Comparison of ENCODE assay signal across 8 cellular contexts in the genomic region with DNA sequence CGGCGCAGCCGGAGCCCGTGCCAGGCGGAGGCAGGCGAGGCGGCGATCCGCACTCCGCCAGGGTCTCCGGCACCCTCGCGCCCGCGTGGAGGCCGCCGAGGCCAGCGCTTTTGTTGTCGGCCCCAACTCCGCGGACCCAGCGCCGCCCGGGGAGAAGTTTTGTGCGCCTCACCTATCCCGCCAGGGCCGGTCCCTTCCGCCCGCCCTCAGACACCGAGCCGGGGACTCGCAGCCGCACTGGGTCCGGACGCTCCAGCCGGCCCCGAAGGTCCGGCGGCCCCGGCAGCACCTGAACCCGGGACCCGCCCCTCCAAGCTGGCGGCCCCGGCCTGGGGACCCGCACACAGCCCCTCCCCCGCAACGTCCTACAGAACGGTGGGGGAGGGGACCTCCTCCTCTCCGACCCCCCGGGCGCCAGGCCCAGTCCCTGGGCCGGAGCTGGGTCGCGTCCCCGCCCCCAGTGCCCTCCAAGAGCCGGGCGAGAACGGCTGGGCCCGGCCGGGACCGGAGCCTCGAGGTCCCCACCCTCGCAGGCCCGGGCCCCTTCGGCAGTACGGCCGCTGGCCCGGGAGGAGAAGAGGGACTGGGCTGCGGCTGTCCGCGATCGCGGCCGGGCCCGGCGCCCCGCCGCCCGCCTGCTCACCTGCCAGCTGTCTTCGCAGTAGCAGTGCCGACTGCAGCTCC. TPM values are rescaled to one million over a fixed set of nuclear protein-coding genes. Genes with fewer than 3 reads are reported as not detected.
DNase-seq lines count a peak whose midpoint lies in the region; ATAC-seq and TF ChIP-seq lines count a peak whose summit lies in the region.

No MANE protein-coding gene starts in this region.

- H3K27ac ChIP-seq in RWPE1 = peak overlapping the region; percentile 92

- H3K27ac Mint-ChIP-seq in MCF 10A (ENCODE audit: low read depth, unreplicated experiment) = peak overlapping the region; percentile 86

- TF ChIP-seq CTCF in RWPE1 (conservative IDR thresholded peaks at IDR 0.05; ENCODE audit: low read depth) = no peak
- no peak for TF ChIP-seq CTCF in MCF 10A (IDR thresholded peaks at IDR 0.05; ENCODE audit: unreplicated experiment)
- TF ChIP-seq CTCF in kidney epithelial cell (IDR thresholded peaks at IDR 0.05; ENCODE audit: insufficient read depth, low read length, poor library complexity, severe bottlenecking) = no peak

- peaks cover 12% of the 10 kb centered on the region for H3K4me1 Mint-ChIP-seq in MCF 10A (ENCODE audit: insufficient read depth, unreplicated experiment)

- H3K36me3 Mint-ChIP-seq in MCF 10A (ENCODE audit: insufficient read depth, unreplicated experiment) = peaks cover 11% of the 10 kb centered on the region

- BruUV-seq in MCF 10A (replicated peaks; lab: Mats Ljungman, UMichigan) = no TSS peak

- H3K9me3 Mint-ChIP-seq in MCF 10A (ENCODE audit: unreplicated experiment) = no peaks in the 10 kb centered on the region

- peak overlapping the region; percentile 80 for H3K4me3 Mint-ChIP-seq in MCF 10A (ENCODE audit: unreplicated experiment)

- ATAC-seq in HG02885 (IDR thresholded peaks at IDR 0.05; ENCODE audit: poor library complexity, unreplicated experiment) = peak; percentile 25

- no peaks in the 10 kb centered on the region for H3K27me3 ChIP-seq in kidney epithelial cell (ENCODE audit: control insufficient read depth, insufficient read depth, low read length)

- intact Hi-C loops in MCF 10A (cut with micrococcal nuclease) = loop anchor here (1.0 to 10.0 kb wide), 5 partner anchors 61 to 223 kb away; a partner anchor contains a TSS

- no peaks in the 10 kb centered on the region for H3K27me3 Mint-ChIP-seq in MCF 10A (ENCODE audit: insufficient read depth, unreplicated experiment)

- no peaks in the 10 kb centered on the region for H3K36me3 ChIP-seq in kidney epithelial cell (ENCODE audit: control insufficient read depth, insufficient read depth, low read length)

- peak; percentile 52 for DNase-seq in NCI-H2227 (lab: John Stamatoyannopoulos, UW; ENCODE audit: unreplicated experiment)
- no peak for DNase-seq in NCI-H2227 treated with DMSO at 0.1 percent for 48 hours (lab: John Stamatoyannopoulos, UW)
- DNase-seq in RWPE1 (ENCODE audit: low spot score) = no peak
- peak; percentile 24 for DNase-seq in MCF 10A (ENCODE audit: unreplicated experiment)
- DNase-seq in kidney epithelial cell (ENCODE audit: low read depth) = no peak
- peak; percentile 11 for DNase-seq in stimulated activated CD4-positive, alpha-beta T cell treated with anti-CD3 and anti-CD28 coated beads, Interleukin-2, amount 100 ng/mL, for 4 hours (ENCODE audit: low read depth)
- no peak for DNase-seq in HK-2 (ENCODE audit: unreplicated experiment)

- POLR2A ChIA-PET in RWPE1 (lab: Yijun Ruan, JAX; ENCODE audit: low non-redundant PET) = no interaction called here
- POLR2A ChIA-PET in MCF 10A (lab: Yijun Ruan, JAX) = interaction anchor here (0.7 to 2.3 kb wide), 17 partner anchors 11 to 476 kb away, joined by 3 to 8 read pairs (median 4); a partner anchor contains a TSS

- H3K4me3 ChIP-seq in kidney epithelial cell (ENCODE audit: low read depth, low read length) = peak overlapping the region; percentile 62

- CTCF ChIA-PET in RWPE1 (lab: Yijun Ruan, JAX) = interaction anchor here (0.6 to 0.7 kb wide), 2 partner anchors 14 to 60 kb away, joined by 3 read pairs; no protein-coding TSS in a partner anchor
- CTCF ChIA-PET in MCF 10A (lab: Yijun Ruan, JAX) = interaction anchor here (0.7 kb wide), 1 partner anchor 78 kb away, joined by 4 read pairs; no protein-coding TSS in a partner anchor

RNA-seq across cellular contexts. Expression of a gene that starts 0.7 kb away (rescaled TPM):
- total RNA-seq in MCF 10A (2022) (65.1 and 78.5 TPM in 2 replicates), kidney epithelial cell (42.2 and 57.3 TPM in 2 replicates)

Comparison
In these comparisons a context has a peak if more than half of its experiments do, and no peak if none do; other contexts are left out.
1. DNase-seq: peak in NCI-H2227 (single experiment), MCF 10A (single experiment) and stimulated activated CD4-positive, alpha-beta T cell treated with anti-CD3 and anti-CD28 coated beads, Interleukin-2, amount 100 ng/mL, for 4 hours (single experiment); none in NCI-H2227 treated with DMSO at 0.1 percent for 48 hours (single experiment), RWPE1 (single experiment), kidney epithelial cell (single experiment) and HK-2 (single experiment).